Comparison of ENCODE assay signal across 8 cellular contexts in the genomic region with DNA sequence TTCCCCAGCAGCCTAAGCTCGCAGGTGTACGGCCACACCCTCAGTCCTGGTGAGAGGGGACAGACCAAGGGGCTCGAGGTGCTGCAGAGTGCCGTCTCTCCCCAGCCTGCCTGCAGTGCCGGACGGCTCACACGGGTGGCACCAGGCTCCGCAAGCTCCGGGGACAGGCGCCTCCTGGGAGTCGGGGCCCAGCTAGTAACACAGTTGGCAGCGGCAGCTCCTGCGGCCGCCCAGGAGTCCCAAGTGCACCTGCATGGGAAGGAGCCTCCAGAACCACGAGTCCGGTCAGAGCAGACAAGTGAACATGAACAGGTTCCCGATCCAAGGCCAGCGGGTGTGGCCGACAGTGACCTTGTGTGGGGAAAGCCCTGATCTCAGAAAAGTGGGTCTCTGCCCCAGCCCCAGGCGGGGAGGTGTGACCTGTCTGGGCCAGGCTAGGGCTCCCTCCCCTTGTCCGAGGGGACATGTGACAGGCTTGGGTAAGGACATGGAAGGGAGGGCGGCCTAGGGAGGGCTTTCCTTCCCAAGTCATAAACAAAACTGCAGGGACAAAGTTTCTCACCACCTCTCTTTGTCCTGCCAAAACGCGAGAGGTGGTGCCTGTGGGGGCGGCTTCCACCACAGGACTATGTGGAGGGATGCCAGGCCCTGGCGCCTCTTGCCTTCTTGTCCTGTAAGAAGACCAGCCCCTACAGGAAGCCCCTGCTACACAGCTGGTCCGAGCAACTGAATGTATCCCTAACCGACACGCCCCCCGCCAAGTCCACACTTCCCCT. TPM values are rescaled to one million over a fixed set of nuclear protein-coding genes. Genes with fewer than 3 reads are reported as not detected.
DNase-seq lines count a peak whose midpoint lies in the region; ATAC-seq and TF ChIP-seq lines count a peak whose summit lies in the region.

No MANE protein-coding gene starts in this region.

- H3K9me3 ChIP-seq in lung (ENCODE audit: control insufficient read depth in 2 of 2, insufficient read depth in 1 of 2, low read length in 1 of 2) (no peaks in the 10 kb centered on the region), transverse colon (no peaks in the 10 kb centered on the region)

- peaks cover 24% of the 10 kb centered on the region for H3K36me3 Mint-ChIP-seq in endothelial cell (ENCODE audit: low read depth, unreplicated experiment)

- no peak overlapping the region for H3K4me3 Mint-ChIP-seq in endothelial cell (ENCODE audit: unreplicated experiment)

- H3K4me1 ChIP-seq in lung (ENCODE audit: control insufficient read depth in 2 of 2, insufficient read depth in 2 of 2, low read length in 2 of 2) (peaks cover 12 to 64% of the 10 kb centered on the region in 2 donors), transverse colon (peaks cover 10 to 43% (median 35%) of the 10 kb centered on the region in 4 donors)

- H3K9me3 Mint-ChIP-seq in endothelial cell (ENCODE audit: unreplicated experiment), result no peaks in the 10 kb centered on the region

- H3K27ac ChIP-seq in lung (ENCODE audit: low read depth in 1 of 2, low read length in 1 of 2) (peak overlapping the region; percentile 55 to 69), transverse colon (peak overlapping the region; percentile 12 to 50 (median 39))

- TF ChIP-seq CTCF in endothelial cell (IDR thresholded peaks at IDR 0.05; ENCODE audit: unreplicated experiment), result no peak
- no peak for TF ChIP-seq CTCF in lung (IDR thresholded peaks at IDR 0.05; ENCODE audit: control extremely low read depth, extremely low read depth)
- TF ChIP-seq CTCF in transverse colon (IDR thresholded peaks at IDR 0.05), result no peak
- no peak for TF ChIP-seq CTCF in GM20000 (IDR thresholded peaks at IDR 0.05; ENCODE audit: extremely low read depth, missing control alignments)

- peaks cover 7% of the 10 kb centered on the region for H3K4me1 Mint-ChIP-seq in endothelial cell (ENCODE audit: unreplicated experiment)

- no peak for TF ChIP-seq POLR2A in transverse colon (IDR thresholded peaks at IDR 0.05)

- WGBS in lung, 2 donors, result 38 to 46% methylated on average over 30 of the region's 30 CpGs
- WGBS in transverse colon (ENCODE audit: low coverage in 1 of 2), 2 donors, result 69% methylated on average over 30 of the region's 30 CpGs; no CpG with 5 or more reads in 1 of the 2 donors

- H3K4me3 ChIP-seq in lung (no peak overlapping the region), transverse colon (no peak overlapping the region)

- in situ Hi-C loops in transverse colon (cut with MboI; ENCODE audit: low pct_ligation_motif_present in 1 of 4, low pct_unique_long_range_greater_than_20kb in 1 of 4, low sequenced_read_pairs in 3 of 4), result no loop called here

- ATAC-seq in lung (ENCODE audit: insufficient read depth, low FRiP score), result peak; percentile 2

- intact Hi-C loops in transverse colon (cut with DNase I; ENCODE audit: low total_unique reads), result no loop called here

- DNase-seq in M059J (ENCODE audit: low read depth) (peak; percentile 69), endothelial cell (ENCODE audit: low spot score) (no peak), lung (ENCODE audit: low spot score) (peak; percentile 58), transverse colon (no peak), KG1 (lab: John Stamatoyannopoulos, UW) (no peak), NCI-H2081 (lab: John Stamatoyannopoulos, UW) (no peak), GM20000 (ENCODE audit: low spot score) (no peak)
- no peak for DNase-seq in activated effector memory CD4-positive, alpha-beta T cell treated with Interleukin-2 at 50 U/mL for 16 hours

- TF ChIP-seq EP300 in transverse colon (IDR thresholded peaks at IDR 0.05; ENCODE audit: low read depth), result no peak

- H3K27me3 ChIP-seq in lung (ENCODE audit: control insufficient read depth, insufficient read depth), result no peaks in the 10 kb centered on the region
- no peaks in the 10 kb centered on the region for H3K27me3 ChIP-seq in transverse colon

- H3K27ac Mint-ChIP-seq in endothelial cell (ENCODE audit: unreplicated experiment), result peak overlapping the region; percentile 30

- H3K27me3 Mint-ChIP-seq in endothelial cell (ENCODE audit: unreplicated experiment), result peaks cover 22% of the 10 kb centered on the region

- H3K36me3 ChIP-seq in lung (ENCODE audit: control insufficient read depth in 2 of 2, insufficient read depth in 2 of 2, low read length in 2 of 2), result peaks cover 0 to 11% of the 10 kb centered on the region in 2 donors
- no peaks in the 10 kb centered on the region for H3K36me3 ChIP-seq in transverse colon

RNA-seq across cellular contexts. Expression of a gene that starts 46.5 kb away (rescaled TPM):
- 15.2 and 22.6 TPM in 2 replicates for total RNA-seq in M059J (2014; rRNA removed; shearing (Covaris generic))
- total RNA-seq in endothelial cell (ENCODE audit: unreplicated experiment), result 59.2 TPM
- total RNA-seq in lung, result 100 to 1,000 TPM in 1 of 2 donors, 10 to 100 TPM in 1; 24.8 to 120 TPM
- polyA plus RNA-seq in lung, result 10 to 100 TPM; 28.2 to 44.1 TPM
- total RNA-seq in transverse colon, result 10 to 100 TPM; 12.3 to 34.6 (median 19.7) TPM

Comparison
In these comparisons a context has a peak if more than half of its experiments do, and no peak if none do; other contexts are left out.
1. DNase-seq: peak in M059J (single experiment) and lung (single experiment); none in endothelial cell (single experiment), transverse colon (single experiment), KG1 (single experiment), activated effector memory CD4-positive, alpha-beta T cell treated with Interleukin-2 at 50 U/mL for 16 hours (single experiment), NCI-H2081 (0 of 2) and GM20000 (single experiment).